11 cellular contexts compared by ENCODE assay signal in the genomic region with DNA sequence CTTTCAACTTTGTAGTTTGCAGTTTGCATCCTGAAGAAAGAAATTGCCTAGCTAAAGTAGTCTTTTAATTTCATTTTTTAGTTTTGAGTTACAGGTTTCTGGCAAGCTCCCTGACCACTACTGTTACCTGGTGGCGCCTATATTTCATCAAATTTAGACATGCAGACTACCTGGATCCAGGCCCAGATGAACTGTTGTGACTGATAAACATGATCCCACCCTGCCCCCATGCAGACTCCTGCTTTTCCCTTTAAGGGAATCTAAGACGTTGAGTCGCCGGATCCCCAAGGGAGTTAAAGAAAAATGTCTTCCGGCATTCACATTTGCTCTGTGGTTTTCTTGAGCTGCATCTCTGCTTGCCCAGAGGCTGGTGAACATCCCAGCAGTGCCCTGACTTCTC. TPM values are rescaled to one million over a fixed set of nuclear protein-coding genes. Genes with fewer than 3 reads are reported as not detected.
DNase-seq lines count a peak whose midpoint lies in the region; ATAC-seq and TF ChIP-seq lines count a peak whose summit lies in the region.
"Had no signal": no experiment of that assay in that cellular context is flagged by ENCODE, and none has a peak within 500 bp of the region (broad histone marks: within the 10 kb centered on the region; RNA-seq: fewer than 3 reads in every experiment).

No MANE protein-coding gene starts in this region.

- no peaks in the 10 kb centered on the region for H4K20me1 ChIP-seq in neural progenitor cell (ENCODE audit: low read depth)

- ATAC-seq in HG02938 (IDR thresholded peaks at IDR 0.05; ENCODE audit: unreplicated experiment) (no peak), HG02623 (IDR thresholded peaks at IDR 0.05; ENCODE audit: unreplicated experiment) (no peak)
- ATAC-seq: activated CD8-positive, alpha-beta T cell treated with anti-CD3 and anti-CD28 coated beads, Interleukin-2, amount 10 ng/mL, durations not matched to agents 7 days and 5 days had no signal

- 0 out of 2 replicates have a peak, but pooled peaks have one; percentile 12 for TF ChIP-seq EP300 in Ishikawa (IDR thresholded peaks at IDR 0.05; ENCODE audit: borderline replicate concordance)

- H3K9me3 ChIP-seq in neural progenitor cell (ENCODE audit: low read depth) = no peaks in the 10 kb centered on the region

- H3K27me3 Mint-ChIP-seq in neural progenitor cell (ENCODE audit: insufficient read depth, low read depth) = no peaks in the 10 kb centered on the region
- peaks cover 3% of the 10 kb centered on the region for H3K27me3 Mint-ChIP-seq in activated naive CD4-positive, alpha-beta T cell treated with anti-CD3 and anti-CD28 coated beads, Interleukin-2, amount 10 ng/mL, durations not matched to agents 7 days and 5 days
- H3K27me3 Mint-ChIP-seq: naive B cell had no signal

- peaks cover 18% of the 10 kb centered on the region for H3K4me1 ChIP-seq in neural progenitor cell

- TF ChIP-seq RAD21 in Ishikawa (IDR thresholded peaks at IDR 0.05; ENCODE audit: low read depth) = no peak

- peak; percentile 43 for DNase-seq in D341Med (ENCODE audit: low spot score)
- peak; percentile 36 for DNase-seq in astrocyte of the hippocampus (ENCODE audit: low read depth, low spot score)
- peak; percentile 32 for DNase-seq in neural progenitor cell (ENCODE audit: low spot score)
- no peak for DNase-seq in inferior parietal cortex (ENCODE audit: extremely low spot score)
- no peak for DNase-seq in activated naive CD4-positive, alpha-beta T cell treated with anti-CD3 and anti-CD28 coated beads, Interleukin-2, amount 10 ng/mL, durations not matched to agents 7 days and 5 days
- DNase-seq: activated CD8-positive, alpha-beta T cell treated with anti-CD3 and anti-CD28 coated beads, Interleukin-2, amount 10 ng/mL, durations not matched to agents 7 days and 5 days; naive B cell; stimulated activated CD4-positive, alpha-beta T cell treated with anti-CD3 and anti-CD28 coated beads, Interleukin-4, amount 100 ng/mL, for 4 hours had no signal

- no peak overlapping the region for H3K27ac Mint-ChIP-seq in neural progenitor cell
- no peak overlapping the region for H3K27ac Mint-ChIP-seq in activated naive CD4-positive, alpha-beta T cell treated with anti-CD3 and anti-CD28 coated beads, Interleukin-2, amount 10 ng/mL, durations not matched to agents 7 days and 5 days
- H3K27ac Mint-ChIP-seq: activated CD8-positive, alpha-beta T cell treated with anti-CD3 and anti-CD28 coated beads, Interleukin-2, amount 10 ng/mL, durations not matched to agents 7 days and 5 days had no signal

- H3K4me3 Mint-ChIP-seq in neural progenitor cell = peak overlapping the region; percentile 61
- no peak overlapping the region for H3K4me3 Mint-ChIP-seq in activated naive CD4-positive, alpha-beta T cell treated with anti-CD3 and anti-CD28 coated beads, Interleukin-2, amount 10 ng/mL, durations not matched to agents 7 days and 5 days
- H3K4me3 Mint-ChIP-seq: activated CD8-positive, alpha-beta T cell treated with anti-CD3 and anti-CD28 coated beads, Interleukin-2, amount 10 ng/mL, durations not matched to agents 7 days and 5 days had no signal

- no peak for TF ChIP-seq CTCF in neural progenitor cell (IDR thresholded peaks at IDR 0.05)

- no peaks in the 10 kb centered on the region for H3K9me3 Mint-ChIP-seq in neural progenitor cell
- H3K9me3 Mint-ChIP-seq in activated naive CD4-positive, alpha-beta T cell treated with anti-CD3 and anti-CD28 coated beads, Interleukin-2, amount 10 ng/mL, durations not matched to agents 7 days and 5 days = no peaks in the 10 kb centered on the region
- H3K9me3 Mint-ChIP-seq: naive B cell had no signal

- no peak overlapping the region for H2AFZ ChIP-seq in neural progenitor cell (replicated peaks)

- CTCF ChIA-PET in activated naive CD4-positive, alpha-beta T cell treated with anti-CD3 and anti-CD28 coated beads, Interleukin-2, amount 10 ng/mL, durations not matched to agents 7 days and 5 days (lab: Charles Lee) = interaction anchor here (2.3 kb wide), 1 partner anchor 10 kb away, joined by 6 read pairs; no protein-coding TSS in a partner anchor

- peaks cover 11% of the 10 kb centered on the region for H3F3A ChIP-seq in neural progenitor cell (ENCODE audit: low read depth)

- H3K4me3 ChIP-seq in neural progenitor cell = no peak overlapping the region

- H3K36me3 Mint-ChIP-seq in neural progenitor cell = no peaks in the 10 kb centered on the region
- no peaks in the 10 kb centered on the region for H3K36me3 Mint-ChIP-seq in activated naive CD4-positive, alpha-beta T cell treated with anti-CD3 and anti-CD28 coated beads, Interleukin-2, amount 10 ng/mL, durations not matched to agents 7 days and 5 days

- H3K27ac ChIP-seq in neural progenitor cell = no peak overlapping the region

- H3K36me3 ChIP-seq in neural progenitor cell = no peaks in the 10 kb centered on the region

- peaks cover 14% of the 10 kb centered on the region for H3K4me1 Mint-ChIP-seq in neural progenitor cell
- no peaks in the 10 kb centered on the region for H3K4me1 Mint-ChIP-seq in activated naive CD4-positive, alpha-beta T cell treated with anti-CD3 and anti-CD28 coated beads, Interleukin-2, amount 10 ng/mL, durations not matched to agents 7 days and 5 days

- no peaks in the 10 kb centered on the region for H3K27me3 ChIP-seq in neural progenitor cell

- peak overlapping the region; percentile 17 for H3K4me2 ChIP-seq in neural progenitor cell

- H3K9ac ChIP-seq in neural progenitor cell = no peak overlapping the region

- no peaks in the 10 kb centered on the region for H3K79me2 ChIP-seq in neural progenitor cell (ENCODE audit: low read depth)

TF ChIP-seq in Ishikawa, 13 proteins besides CTCF, POLR2A, EP300 and RAD21:
- TF ChIP-seq USF1 (IDR thresholded peaks at IDR 0.05) (no peak), CEBPB (IDR thresholded peaks at IDR 0.05) (no peak), NFIC (IDR thresholded peaks at IDR 0.05) (peak; percentile 4), YY1 (IDR thresholded peaks at IDR 0.05; ENCODE audit: low read depth) (no peak)
- TF ChIP-seq, protein P1, sequence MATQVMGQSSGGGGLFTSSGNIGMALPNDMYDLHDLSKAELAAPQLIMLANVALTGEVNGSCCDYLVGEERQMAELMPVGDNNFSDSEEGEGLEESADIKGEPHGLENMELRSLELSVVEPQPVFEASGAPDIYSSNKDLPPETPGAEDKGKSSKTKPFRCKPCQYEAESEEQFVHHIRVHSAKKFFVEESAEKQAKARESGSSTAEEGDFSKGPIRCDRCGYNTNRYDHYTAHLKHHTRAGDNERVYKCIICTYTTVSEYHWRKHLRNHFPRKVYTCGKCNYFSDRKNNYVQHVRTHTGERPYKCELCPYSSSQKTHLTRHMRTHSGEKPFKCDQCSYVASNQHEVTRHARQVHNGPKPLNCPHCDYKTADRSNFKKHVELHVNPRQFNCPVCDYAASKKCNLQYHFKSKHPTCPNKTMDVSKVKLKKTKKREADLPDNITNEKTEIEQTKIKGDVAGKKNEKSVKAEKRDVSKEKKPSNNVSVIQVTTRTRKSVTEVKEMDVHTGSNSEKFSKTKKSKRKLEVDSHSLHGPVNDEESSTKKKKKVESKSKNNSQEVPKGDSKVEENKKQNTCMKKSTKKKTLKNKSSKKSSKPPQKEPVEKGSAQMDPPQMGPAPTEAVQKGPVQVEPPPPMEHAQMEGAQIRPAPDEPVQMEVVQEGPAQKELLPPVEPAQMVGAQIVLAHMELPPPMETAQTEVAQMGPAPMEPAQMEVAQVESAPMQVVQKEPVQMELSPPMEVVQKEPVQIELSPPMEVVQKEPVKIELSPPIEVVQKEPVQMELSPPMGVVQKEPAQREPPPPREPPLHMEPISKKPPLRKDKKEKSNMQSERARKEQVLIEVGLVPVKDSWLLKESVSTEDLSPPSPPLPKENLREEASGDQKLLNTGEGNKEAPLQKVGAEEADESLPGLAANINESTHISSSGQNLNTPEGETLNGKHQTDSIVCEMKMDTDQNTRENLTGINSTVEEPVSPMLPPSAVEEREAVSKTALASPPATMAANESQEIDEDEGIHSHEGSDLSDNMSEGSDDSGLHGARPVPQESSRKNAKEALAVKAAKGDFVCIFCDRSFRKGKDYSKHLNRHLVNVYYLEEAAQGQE (IDR thresholded peaks at IDR 0.05; ENCODE audit: low read depth) = no peak

RNA-seq across cellular contexts. Expression of gene METAP1D, which starts 22.2 kb away (rescaled TPM):
- total RNA-seq in neural progenitor cell (ENCODE audit: low replicate concordance) = 8.2 and 9.8 TPM in 2 replicates

Comparison
In these comparisons a context has a peak if more than half of its experiments do, and no peak if none do; other contexts are left out.
1. DNase-seq: peak in D341Med (single experiment), astrocyte of the hippocampus (single experiment) and neural progenitor cell (single experiment); none in inferior parietal cortex (single experiment) and activated naive CD4-positive, alpha-beta T cell treated with anti-CD3 and anti-CD28 coated beads, Interleukin-2, amount 10 ng/mL, durations not matched to agents 7 days and 5 days (single experiment).